In the genomic region with DNA sequence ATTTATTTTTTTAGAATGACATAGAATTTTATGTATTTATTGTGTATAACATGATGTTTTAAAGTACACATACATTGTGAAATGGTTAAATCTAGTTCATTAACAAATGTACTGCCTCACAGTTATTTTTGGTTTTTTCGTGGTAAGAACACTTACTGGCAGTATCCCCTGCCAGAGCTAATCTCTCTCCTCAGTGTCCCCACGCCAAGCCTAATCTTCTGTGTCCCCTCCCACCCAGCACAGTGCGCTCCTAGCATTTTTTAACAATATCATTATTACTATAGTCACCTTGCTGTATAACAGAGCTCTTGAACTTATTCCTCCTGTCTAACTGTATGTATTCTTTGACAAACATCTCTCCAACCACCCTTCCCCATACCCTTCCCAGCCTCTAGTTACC, we compare ENCODE assay signal across 16 cellular contexts.
"Had no signal": no experiment of that assay in that cellular context is flagged by ENCODE, and none has a peak within 500 bp of the region (broad histone marks: within the 10 kb centered on the region; RNA-seq: fewer than 3 reads in every experiment).

No MANE protein-coding gene starts in this region.

- H3K4me1 ChIP-seq: esophagus muscularis mucosa, foreskin keratinocyte, gastroesophageal sphincter, left lung, lower lobe of right lung had no signal

- DNase-seq: dermis blood vessel endothelial cell; dorsolateral prefrontal cortex; effector CD4-positive, alpha-beta T cell; effector memory CD4-positive, alpha-beta T cell; foreskin keratinocyte; heart right ventricle; hippocampal formation; left cardiac atrium; left lung; lower lobe of right lung; mesenchymal stem cell; mucosa of descending colon; naive B cell had no signal

- H3K36me3 ChIP-seq: esophagus muscularis mucosa, gastroesophageal sphincter, heart right ventricle, left lung, lower lobe of right lung had no signal

- ATAC-seq: foreskin keratinocyte, gastroesophageal sphincter, left lung, lower lobe of right lung, mucosa of descending colon had no signal

- H3K27ac ChIP-seq: coronary artery, dorsolateral prefrontal cortex, esophagus muscularis mucosa, foreskin keratinocyte, gastroesophageal sphincter, left lung, lower lobe of right lung had no signal

- H3K4me3 ChIP-seq: coronary artery, dorsolateral prefrontal cortex, esophagus muscularis mucosa, gastroesophageal sphincter, heart right ventricle, left lung, lower lobe of right lung, mucosa of descending colon had no signal

- H3K27me3 ChIP-seq: esophagus muscularis mucosa, foreskin keratinocyte, gastroesophageal sphincter, heart right ventricle, left lung had no signal

- H3K9me3 ChIP-seq: esophagus muscularis mucosa, gastroesophageal sphincter, lower lobe of right lung had no signal
